In genomic region chr9:84504360-84504759, GRCh38 we compare ENCODE assay signal across 21 cellular contexts.
"Had no signal": no experiment of that assay in that cellular context is flagged by ENCODE, and none has a peak within 500 bp of the region (broad histone marks: within the 10 kb centered on the region; RNA-seq: fewer than 3 reads in every experiment).

No MANE protein-coding gene starts in this region.

- H3K27ac ChIP-seq: adrenal gland, ascending aorta, esophagus squamous epithelium, heart right ventricle, left lung, neural progenitor cell, thyroid gland, upper lobe of right lung had no signal

- H3K27me3 ChIP-seq: adrenal gland, ascending aorta, esophagus squamous epithelium, heart right ventricle, left lung, neural progenitor cell, thyroid gland, upper lobe of right lung had no signal

- H2AFZ ChIP-seq: neural progenitor cell had no signal

- H3K4me2 ChIP-seq: neural progenitor cell had no signal

- H3K4me3 ChIP-seq: adrenal gland, ascending aorta, esophagus squamous epithelium, heart right ventricle, left lung, lung, neural progenitor cell, thyroid gland, upper lobe of right lung had no signal

- H3K4me1 ChIP-seq: adrenal gland, ascending aorta, esophagus squamous epithelium, left lung, upper lobe of right lung had no signal

- DNase-seq: activated B cell treated with CpG ODN at 0.5 μM for 24 hours; activated CD4-positive, alpha-beta T cell treated with anti-CD3 and anti-CD28 coated beads for 4 hours; activated CD4-positive, alpha-beta T cell treated with anti-CD3 and anti-CD28 coated beads, Interleukin-2, amount 50 U/mL, for 48 hours; activated CD8-positive, alpha-beta memory T cell treated with anti-CD3 and anti-CD28 coated beads, Interleukin-2, amount 50 U/mL, for 48 hours; activated naive CD4-positive, alpha-beta T cell; activated T-cell treated with anti-CD3 and anti-CD28 coated beads, Interleukin-2, amount 50 U/mL, for 4 hours; adrenal gland; effector memory CD8-positive, alpha-beta T cell; esophagus squamous epithelium; heart right ventricle; left lung; naive thymus-derived CD4-positive, alpha-beta T cell; posterior cingulate gyrus; stimulated activated CD4-positive, alpha-beta T cell treated with anti-CD3 and anti-CD28 coated beads, Interleukin-12 subunit alpha, Interleukin-12 subunit beta, amount 100 ng/mL, for 4 hours; substantia nigra; T-helper 9 cell; thyroid gland; upper lobe of right lung had no signal

- H3K9ac ChIP-seq: neural progenitor cell had no signal

- H3K9me3 ChIP-seq: adrenal gland, ascending aorta, thyroid gland, upper lobe of right lung had no signal

- H3K36me3 ChIP-seq: adrenal gland, ascending aorta, esophagus squamous epithelium, heart right ventricle, left lung, neural progenitor cell, thyroid gland, upper lobe of right lung had no signal
